8 cellular contexts compared by ENCODE assay signal in genomic region chr15:70826634-70827033, GRCh38. TPM values are rescaled to one million over a fixed set of nuclear protein-coding genes. Genes with fewer than 3 reads are reported as not detected.
DNase-seq lines count a peak whose midpoint lies in the region; ATAC-seq, FAIRE-seq and TF ChIP-seq lines count a peak whose summit lies in the region.

No MANE protein-coding gene starts in this region.

- FAIRE-seq in H1 (lab: Jason Lieb, UNC): no peak

- no peaks in the 10 kb centered on the region for H3K9me3 ChIP-seq in BLaER1 treated with 17β-estradiol and CSF1 and Interleukin-3, amounts not matched to agents 10 nM and 100 nM (replicated peaks in 1 of 11)
- no peaks in the 10 kb centered on the region for H3K9me3 ChIP-seq in H1 (ENCODE audit: insufficient read depth in 2 of 2, low read depth in 1 of 2, low read length in 1 of 2)
- no peaks in the 10 kb centered on the region for H3K9me3 ChIP-seq in CD8-positive, alpha-beta memory T cell (ENCODE audit: low read length)

- CTCF ChIA-PET in H1 (lab: Charles Lee; ENCODE audit: partially characterized antibody): interaction anchor here (0.6 to 3.5 kb wide), 11 partner anchors 9 to 1301 kb away, joined by 3 to 29 read pairs (median 9); partner anchors contain the start of gene LARP6
- CTCF ChIA-PET in CD8-positive, alpha-beta memory T cell (lab: Charles Lee): no interaction called here

- H3K36me3 Mint-ChIP-seq in activated T-cell treated with anti-CD3 and anti-CD28 coated beads, Interleukin-2, amount 50 U/mL, for 4 hours (ENCODE audit: insufficient read depth): no peaks in the 10 kb centered on the region
- H3K36me3 Mint-ChIP-seq in CD8-positive, alpha-beta memory T cell: peaks cover 0 to 2% (median 0%) of the 10 kb centered on the region in 3 donors

- no peak overlapping the region for H4K5ac ChIP-seq in H1 (ENCODE audit: insufficient read length, low read depth, low read length)

- TF ChIP-seq CTCF in H1 (IDR thresholded peaks at IDR 0.05; ENCODE audit: control extremely low read depth in 1 of 3, insufficient read depth in 1 of 3, low read depth in 1 of 3, low read length in 3 of 3): no peak

- H2AK5ac ChIP-seq in H1 (ENCODE audit: low read depth, low read length): no peak overlapping the region

- ATAC-seq in activated T-cell treated with anti-CD3 and anti-CD28 coated beads, Interleukin-2, amount 50 U/mL, for 4 hours: no peak
- ATAC-seq in GM19452 (IDR thresholded peaks at IDR 0.05; ENCODE audit: unreplicated experiment): no peak

- no peak for TF ChIP-seq RAD21 in H1 (IDR thresholded peaks at IDR 0.05 in 1 of 2, conservative IDR thresholded peaks at IDR 0.05 in 1 of 2; ENCODE audit: low read depth in 2 of 2, low read length in 2 of 2)

- H3K4me2 ChIP-seq in BLaER1 treated with 17β-estradiol and CSF1 and Interleukin-3, amounts not matched to agents 10 nM and 100 nM: peak overlapping the region; percentile 7 to 73 (median 55); a peak in 21 of 22 replicates
- H3K4me2 ChIP-seq in H1 (ENCODE audit: insufficient read depth in 1 of 2, low read depth in 2 of 2, low read length in 2 of 2): no peak overlapping the region

- peaks cover 18% of the 10 kb centered on the region for H3K27me3 Mint-ChIP-seq in activated T-cell treated with anti-CD3 and anti-CD28 coated beads, Interleukin-2, amount 50 U/mL, for 4 hours (ENCODE audit: low read depth)
- peaks cover 4 to 47% of the 10 kb centered on the region in 2 donors for H3K27me3 Mint-ChIP-seq in CD8-positive, alpha-beta memory T cell

- no peak overlapping the region for H2BK120ac ChIP-seq in H1 (replicated peaks; ENCODE audit: low read depth, low read length)

- no peaks in the 10 kb centered on the region for H3K27me3 ChIP-seq in BLaER1 treated with 17β-estradiol and CSF1 and Interleukin-3, amounts not matched to agents 10 nM and 100 nM
- H3K27me3 ChIP-seq in H1 (replicated peaks in 1 of 4; ENCODE audit: control insufficient read depth in 3 of 4, extremely low read depth in 1 of 4, insufficient read depth in 3 of 4, low read length in 3 of 4): no peaks in the 10 kb centered on the region
- H3K27me3 ChIP-seq in CD8-positive, alpha-beta memory T cell (ENCODE audit: insufficient read depth, low read length, poor library complexity, severe bottlenecking): no peaks in the 10 kb centered on the region

- no peak overlapping the region for H3K14ac ChIP-seq in H1 (ENCODE audit: insufficient read length)

- no peaks in the 10 kb centered on the region for H3K79me2 ChIP-seq in H1 (ENCODE audit: control insufficient read depth in 1 of 2, insufficient read depth in 2 of 2, low read length in 2 of 2)

- TF ChIP-seq POLR2A in H1 (IDR thresholded peaks at IDR 0.05; ENCODE audit: control extremely low read depth in 1 of 2, low read depth in 2 of 2, low read length in 2 of 2): no peak

- no peak overlapping the region for H3K4ac ChIP-seq in H1 (replicated peaks; ENCODE audit: insufficient read length, low read depth, low read length)

- POLR2A ChIA-PET in H1 (lab: Charles Lee; ENCODE audit: partially characterized antibody): interaction anchor here (1.0 kb wide), 1 partner anchor 20 kb away, joined by 3 read pairs; no protein-coding TSS in a partner anchor
- POLR2A ChIA-PET in CD8-positive, alpha-beta memory T cell (lab: Charles Lee): no interaction called here

- no peaks in the 10 kb centered on the region for H3K79me1 ChIP-seq in H1 (ENCODE audit: low read depth, low read length)

- no peak overlapping the region for H2AFZ ChIP-seq in H1 (ENCODE audit: low read length)

- peaks cover 5 to 27% (median 16%) of the 10 kb centered on the region in 10 experiments; a peak in 18 of 20 replicates for H3K4me1 ChIP-seq in BLaER1 treated with 17β-estradiol and CSF1 and Interleukin-3, amounts not matched to agents 10 nM and 100 nM
- H3K4me1 ChIP-seq in H1 (replicated peaks in 1 of 4; ENCODE audit: control insufficient read depth in 3 of 4, insufficient read depth in 4 of 4, low read length in 3 of 4): no peaks in the 10 kb centered on the region
- H3K4me1 ChIP-seq in CD8-positive, alpha-beta memory T cell (ENCODE audit: insufficient read depth, low read length): no peaks in the 10 kb centered on the region

- peak overlapping the region in 7 of 11 experiments; percentile 16 to 53 (median 24); a peak in 6 of 22 replicates for H3K9ac ChIP-seq in BLaER1 treated with 17β-estradiol and CSF1 and Interleukin-3, amounts not matched to agents 10 nM and 100 nM
- no peak overlapping the region for H3K9ac ChIP-seq in H1 (replicated peaks in 1 of 4; ENCODE audit: extremely low read depth in 1 of 4, low read depth in 3 of 4, low read length in 3 of 4)

- peak overlapping the region in 7 of 11 experiments; percentile 21 to 67 (median 57); a peak in 10 of 22 replicates for H3K27ac ChIP-seq in BLaER1 treated with 17β-estradiol and CSF1 and Interleukin-3, amounts not matched to agents 10 nM and 100 nM
- H3K27ac ChIP-seq in H1 (ENCODE audit: low read depth, low read length): no peak overlapping the region
- no peak overlapping the region for H3K27ac ChIP-seq in CD8-positive, alpha-beta memory T cell (ENCODE audit: low read depth, low read length)

- no peak overlapping the region for H2BK5ac ChIP-seq in H1 (ENCODE audit: low read depth, low read length)

- peak; percentile 60 for DNase-seq in NOMO-1 treated with DMSO at 0.1 percent for 48 hours (lab: John Stamatoyannopoulos, UW; ENCODE audit: unreplicated experiment)
- no peak for DNase-seq in H1 (ENCODE audit: low read depth in 1 of 2, low spot score in 2 of 2)
- peak; percentile 65 for DNase-seq in myocyte (ENCODE audit: low read depth)
- no peak for DNase-seq in activated T-cell treated with anti-CD3 and anti-CD28 coated beads, Interleukin-2, amount 50 U/mL, for 4 hours
- DNase-seq in stimulated activated naive CD4-positive, alpha-beta T cell (lab: John Stamatoyannopoulos, UW): no peak
- DNase-seq in CD8-positive, alpha-beta memory T cell: no peak

- H4K8ac ChIP-seq in H1 (ENCODE audit: extremely low read depth, insufficient read depth, low read length): no peak overlapping the region

- H4K91ac ChIP-seq in H1 (replicated peaks; ENCODE audit: insufficient read length, low read length): no peak overlapping the region

- peaks cover 0 to 9% (median 3%) of the 10 kb centered on the region in 11 experiments; a peak in 11 of 22 replicates for H3K36me3 ChIP-seq in BLaER1 treated with 17β-estradiol and CSF1 and Interleukin-3, amounts not matched to agents 10 nM and 100 nM
- no peaks in the 10 kb centered on the region for H3K36me3 ChIP-seq in H1 (ENCODE audit: control insufficient read depth in 2 of 4, insufficient read depth in 4 of 4, low read length in 3 of 4)
- H3K36me3 ChIP-seq in CD8-positive, alpha-beta memory T cell (ENCODE audit: insufficient read depth, low read length): no peaks in the 10 kb centered on the region

- no peak overlapping the region for H3K4me3 Mint-ChIP-seq in activated T-cell treated with anti-CD3 and anti-CD28 coated beads, Interleukin-2, amount 50 U/mL, for 4 hours
- no peak overlapping the region for H3K4me3 Mint-ChIP-seq in CD8-positive, alpha-beta memory T cell

- no peaks in the 10 kb centered on the region for H4K20me1 ChIP-seq in BLaER1 treated with 17β-estradiol and CSF1 and Interleukin-3, amounts not matched to agents 10 nM and 100 nM
- H4K20me1 ChIP-seq in H1 (replicated peaks in 1 of 2; ENCODE audit: control insufficient read depth in 1 of 2, insufficient read depth in 2 of 2, low read length in 2 of 2): no peaks in the 10 kb centered on the region

- no peak overlapping the region for H3K27ac Mint-ChIP-seq in CD8-positive, alpha-beta memory T cell

- no peaks in the 10 kb centered on the region for H3K9me3 Mint-ChIP-seq in activated T-cell treated with anti-CD3 and anti-CD28 coated beads, Interleukin-2, amount 50 U/mL, for 4 hours
- H3K9me3 Mint-ChIP-seq in CD8-positive, alpha-beta memory T cell: no peaks in the 10 kb centered on the region

- no peak overlapping the region for H2BK20ac ChIP-seq in H1 (ENCODE audit: low read length)

- H3K23me2 ChIP-seq in H1 (ENCODE audit: low read depth, low read length): no peaks in the 10 kb centered on the region

- no peak overlapping the region for H3K56ac ChIP-seq in H1 (replicated peaks; ENCODE audit: insufficient read length, low read depth, low read length)

- no peak overlapping the region for H3K18ac ChIP-seq in H1 (ENCODE audit: extremely low read depth, low read length)

- no peak overlapping the region for H3K4me3 ChIP-seq in BLaER1 treated with 17β-estradiol and CSF1 and Interleukin-3, amounts not matched to agents 10 nM and 100 nM
- no peak overlapping the region for H3K4me3 ChIP-seq in H1 (ENCODE audit: extremely low read depth in 1 of 4, insufficient read depth in 2 of 4, low read depth in 3 of 4, low read length in 4 of 4)
- no peak overlapping the region for H3K4me3 ChIP-seq in CD8-positive, alpha-beta memory T cell (ENCODE audit: low read length)

- WGBS in H1 (ENCODE audit: extremely low coverage in 1 of 2, insufficient coverage in 1 of 2, insufficient read length in 1 of 2, insufficient replicate concordance in 2 of 2, low coverage in 1 of 2, low lambda C conversion rate in 2 of 2, missing lambda C conversion rate in 1 of 2), 2 experiments: 84% methylated on average over 3 of the region's 3 CpGs; no CpG with 5 or more reads in 1 of the 2 experiments

- no peak overlapping the region for H3K23ac ChIP-seq in H1 (ENCODE audit: insufficient read length)

- no peak for TF ChIP-seq EP300 in H1 (IDR thresholded peaks at IDR 0.05; ENCODE audit: borderline replicate concordance in 1 of 2, low read depth in 2 of 2, low read length in 2 of 2)

- no peak overlapping the region for H2BK12ac ChIP-seq in H1 (ENCODE audit: low read depth, low read length)

- H3K4me1 Mint-ChIP-seq in activated T-cell treated with anti-CD3 and anti-CD28 coated beads, Interleukin-2, amount 50 U/mL, for 4 hours (ENCODE audit: low read depth): no peaks in the 10 kb centered on the region
- H3K4me1 Mint-ChIP-seq in CD8-positive, alpha-beta memory T cell: no peaks in the 10 kb centered on the region

- H2BK15ac ChIP-seq in H1 (ENCODE audit: low read length): no peak overlapping the region

TF ChIP-seq in H1, 55 proteins besides CTCF, POLR2A, EP300 and RAD21 (continues in another document):
- TF ChIP-seq POLR2AphosphoS5 (IDR thresholded peaks at IDR 0.05; ENCODE audit: low read depth, low read length): no peak

RNA-seq across cellular contexts. Expression of gene LARP6, which starts 27.3 kb away (rescaled TPM):
- 20.2 and 21.0 TPM in 2 replicates for total RNA-seq in H1 (2021; fragmentation: NEBNext Ultra II Directional; extraction: Animal tissue kit (Norgen Biotek cat#: 25700))
- 23.9 and 24.7 TPM in 2 replicates for polyA plus RNA-seq in H1 (2011; rRNA removed)
- 24.6 TPM for polyA plus RNA-seq in H1 (2011; cell fraction: cytosol; rRNA removed)
- polyA plus RNA-seq in H1 (2011; cell fraction: nucleus; rRNA removed): 15.6 TPM
- 21.5 to 30.2 TPM (median 23.2 TPM) in 4 replicates for polyA plus RNA-seq in H1 (2012, experiment 1 of 2)
- polyA plus RNA-seq in H1 (2012, experiment 2 of 2): 15.6 TPM
- 17.0 TPM for polyA plus RNA-seq in H1 (2013, experiment 1 of 2)
- polyA plus RNA-seq in H1 (2013, experiment 2 of 2): 17.2 TPM
- 12.1 and 12.8 TPM in 2 replicates for polyA minus RNA-seq in H1 (2011; rRNA and poly(A)+ RNA removed)
- polyA minus RNA-seq in H1 (2011; cell fraction: cytosol; rRNA and poly(A)+ RNA removed): 5.7 TPM
- polyA minus RNA-seq in H1 (2011; cell fraction: nucleus; rRNA and poly(A)+ RNA removed): 15.3 TPM
- total RNA-seq in myocyte: 20.6 and 44.4 TPM in 2 replicates
- 118 TPM for polyA plus RNA-seq in myocyte (2012)
- under 1 TPM; 0.05 to 0.61 (median 0.19) TPM for total RNA-seq in activated T-cell treated with anti-CD3 and anti-CD28 coated beads, Interleukin-2, amount 50 U/mL, for 4 hours
- total RNA-seq in CD8-positive, alpha-beta memory T cell: under 1 TPM in 1 of 2 experiments, not detected in 1; 0.51 TPM
- 0.05 TPM for polyA plus RNA-seq in CD8-positive, alpha-beta memory T cell

Comparison
In these comparisons a context has a peak if more than half of its experiments do, and no peak if none do; other contexts are left out.
1. H3K27ac ChIP-seq: peak in BLaER1 treated with 17β-estradiol and CSF1 and Interleukin-3, amounts not matched to agents 10 nM and 100 nM (7 of 11); none in H1 (single experiment) and CD8-positive, alpha-beta memory T cell (single experiment).
2. H3K4me2 ChIP-seq: peak in BLaER1 treated with 17β-estradiol and CSF1 and Interleukin-3, amounts not matched to agents 10 nM and 100 nM (11 of 11); none in H1 (0 of 2).
3. H3K9ac ChIP-seq: peak in BLaER1 treated with 17β-estradiol and CSF1 and Interleukin-3, amounts not matched to agents 10 nM and 100 nM (7 of 11); none in H1 (0 of 4).
4. DNase-seq: peak in NOMO-1 treated with DMSO at 0.1 percent for 48 hours (single experiment) and myocyte (single experiment); none in H1 (0 of 2), activated T-cell treated with anti-CD3 and anti-CD28 coated beads, Interleukin-2, amount 50 U/mL, for 4 hours (single experiment), stimulated activated naive CD4-positive, alpha-beta T cell (0 of 6) and CD8-positive, alpha-beta memory T cell (0 of 5).
5. RNA of gene LARP6, which starts 27.3 kb away (total RNA-seq): 20.6 to 44.4 TPM in myocyte and 20.2 to 21.0 TPM in H1; 0.51 TPM in CD8-positive, alpha-beta memory T cell and 0.05 to 0.61 TPM in activated T-cell treated with anti-CD3 and anti-CD28 coated beads, Interleukin-2, amount 50 U/mL, for 4 hours; every median in the first group is over 10 times any median in the second.